ENCODE assay signal across 1 cellular context in the genomic region with DNA sequence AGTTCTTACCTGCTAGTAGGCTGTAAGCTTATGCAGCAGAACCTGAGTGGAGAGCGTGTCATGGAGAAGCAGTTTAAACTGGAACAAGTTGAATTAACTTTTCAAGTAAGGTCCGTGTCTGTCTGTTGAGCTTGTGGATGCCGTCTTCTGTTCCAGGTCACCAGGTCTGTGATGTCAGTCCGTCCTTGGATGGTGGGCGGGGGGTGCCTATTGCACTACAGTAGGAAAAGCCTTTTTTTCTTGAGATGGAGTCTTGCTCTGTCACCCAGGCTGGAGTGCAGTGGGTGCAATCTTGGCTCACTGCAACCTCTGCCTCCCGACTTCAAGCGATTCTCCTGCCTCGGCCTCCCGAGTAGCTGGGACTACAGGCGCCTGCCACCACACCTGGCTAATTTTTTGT. TPM values are rescaled to one million over a fixed set of nuclear protein-coding genes. Genes with fewer than 3 reads are reported as not detected.
"Had no signal": no experiment of that assay in that cellular context is flagged by ENCODE, and none has a peak within 500 bp of the region (broad histone marks: within the 10 kb centered on the region; RNA-seq: fewer than 3 reads in every experiment).

No MANE protein-coding gene starts in this region.

RNA-seq across cellular contexts. Expression of a gene that starts 50.2 kb away (rescaled TPM):
- total RNA-seq: pulmonary artery endothelial cell had no signal
